1 cellular context compared by ENCODE assay signal in the genomic region with DNA sequence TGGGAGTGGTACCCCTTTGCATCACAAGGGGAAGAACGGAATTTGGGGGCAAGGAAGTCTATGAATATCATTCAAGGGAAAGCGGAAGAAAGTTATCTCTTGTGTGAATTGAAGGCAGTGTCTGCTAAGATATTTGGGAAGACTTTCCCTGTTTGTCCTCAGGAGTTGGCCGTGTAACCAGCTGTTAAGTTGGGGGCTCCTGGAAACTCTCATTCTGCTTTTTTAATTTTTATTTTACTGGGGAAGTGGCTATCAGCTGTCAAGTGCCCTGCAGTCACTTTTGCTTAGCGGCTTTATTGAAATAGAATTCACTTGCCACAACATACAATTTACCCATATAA.
TF ChIP-seq lines count a peak whose summit lies in the region.

No MANE protein-coding gene starts in this region.

TF ChIP-seq in HepG2, 621 proteins besides CTCF, POLR2A, EP300 and RAD21:
- TF ChIP-seq ZNF563 (CRISPR knock-in tag; IDR thresholded peaks at IDR 0.05), result no peak
- no peak for TF ChIP-seq ZNF30 (CRISPR knock-in tag; IDR thresholded peaks at IDR 0.05)
